Comparison of ENCODE assay signal across 1 cellular context in genomic region chr6:25713802-25714201, GRCh38.
TF ChIP-seq lines count a peak whose summit lies in the region.

No MANE protein-coding gene starts in this region.

TF ChIP-seq in GM23338, 12 proteins besides CTCF, POLR2A, EP300 and RAD21 (continued from another document):
- TF ChIP-seq ZNF462 (CRISPR knock-in tag; IDR thresholded peaks at IDR 0.05) (no peak), JUNB (IDR thresholded peaks at IDR 0.05; ENCODE audit: unreplicated experiment) (no peak)
- TF ChIP-seq, protein P1, sequence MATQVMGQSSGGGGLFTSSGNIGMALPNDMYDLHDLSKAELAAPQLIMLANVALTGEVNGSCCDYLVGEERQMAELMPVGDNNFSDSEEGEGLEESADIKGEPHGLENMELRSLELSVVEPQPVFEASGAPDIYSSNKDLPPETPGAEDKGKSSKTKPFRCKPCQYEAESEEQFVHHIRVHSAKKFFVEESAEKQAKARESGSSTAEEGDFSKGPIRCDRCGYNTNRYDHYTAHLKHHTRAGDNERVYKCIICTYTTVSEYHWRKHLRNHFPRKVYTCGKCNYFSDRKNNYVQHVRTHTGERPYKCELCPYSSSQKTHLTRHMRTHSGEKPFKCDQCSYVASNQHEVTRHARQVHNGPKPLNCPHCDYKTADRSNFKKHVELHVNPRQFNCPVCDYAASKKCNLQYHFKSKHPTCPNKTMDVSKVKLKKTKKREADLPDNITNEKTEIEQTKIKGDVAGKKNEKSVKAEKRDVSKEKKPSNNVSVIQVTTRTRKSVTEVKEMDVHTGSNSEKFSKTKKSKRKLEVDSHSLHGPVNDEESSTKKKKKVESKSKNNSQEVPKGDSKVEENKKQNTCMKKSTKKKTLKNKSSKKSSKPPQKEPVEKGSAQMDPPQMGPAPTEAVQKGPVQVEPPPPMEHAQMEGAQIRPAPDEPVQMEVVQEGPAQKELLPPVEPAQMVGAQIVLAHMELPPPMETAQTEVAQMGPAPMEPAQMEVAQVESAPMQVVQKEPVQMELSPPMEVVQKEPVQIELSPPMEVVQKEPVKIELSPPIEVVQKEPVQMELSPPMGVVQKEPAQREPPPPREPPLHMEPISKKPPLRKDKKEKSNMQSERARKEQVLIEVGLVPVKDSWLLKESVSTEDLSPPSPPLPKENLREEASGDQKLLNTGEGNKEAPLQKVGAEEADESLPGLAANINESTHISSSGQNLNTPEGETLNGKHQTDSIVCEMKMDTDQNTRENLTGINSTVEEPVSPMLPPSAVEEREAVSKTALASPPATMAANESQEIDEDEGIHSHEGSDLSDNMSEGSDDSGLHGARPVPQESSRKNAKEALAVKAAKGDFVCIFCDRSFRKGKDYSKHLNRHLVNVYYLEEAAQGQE (IDR thresholded peaks at IDR 0.05; ENCODE audit: unreplicated experiment): no peak
